ENCODE assay signal across 20 cellular contexts in the genomic region with DNA sequence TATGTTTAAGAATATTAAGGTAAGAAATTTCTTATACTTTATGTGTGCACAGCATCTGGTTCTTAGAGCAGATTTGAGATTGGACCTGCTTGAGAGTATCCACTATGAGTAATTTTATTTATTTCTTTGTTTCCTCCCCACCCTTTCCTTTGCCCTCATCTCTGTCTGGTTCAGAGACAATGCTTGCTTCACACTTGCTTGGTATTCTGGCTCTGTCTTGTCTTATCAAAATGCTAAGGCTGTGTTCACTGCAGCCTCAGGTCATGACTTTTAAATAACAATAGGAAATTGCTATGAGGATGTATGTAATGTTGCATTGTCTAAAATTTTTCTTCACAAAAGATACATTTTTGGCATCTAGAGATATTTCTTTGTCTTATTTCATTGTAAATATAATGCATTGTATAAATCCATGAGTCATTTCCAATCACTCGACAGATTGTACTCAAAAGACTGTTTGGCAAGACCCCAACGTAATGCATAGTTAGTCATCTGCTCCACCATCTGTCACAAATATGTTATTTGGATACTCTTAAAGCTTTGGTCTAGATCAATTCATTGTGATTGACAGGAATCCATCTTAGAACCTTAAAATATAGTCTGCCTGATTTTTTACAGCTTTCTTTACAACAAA.
DNase-seq lines count a peak whose midpoint lies in the region; ATAC-seq and TF ChIP-seq lines count a peak whose summit lies in the region.
"Had no signal": no experiment of that assay in that cellular context is flagged by ENCODE, and none has a peak within 500 bp of the region (broad histone marks: within the 10 kb centered on the region; RNA-seq: fewer than 3 reads in every experiment).

No MANE protein-coding gene starts in this region.

- DNase-seq in G401 (ENCODE audit: low spot score) (peak; percentile 36), NCI-H524 (lab: John Stamatoyannopoulos, UW) (peak; percentile 87 to 94), cardiac fibroblast (ENCODE audit: low read depth in 2 of 2) (peak; percentile 49 to 72), NCI-H146 (lab: John Stamatoyannopoulos, UW) (no peak)
- DNase-seq in T-helper 2 cell treated with Interferon-gamma antibody and Interleukin-4, amounts not matched to agents 5 μg/mL and 100 μg/mL, for 36 hours (ENCODE audit: low spot score), result no peak
- DNase-seq: activated CD8-positive, alpha-beta memory T cell treated with anti-CD3 and anti-CD28 coated beads for 24 hours; activated T-cell treated with anti-CD3 and anti-CD28 coated beads, Interleukin-2, amount 50 U/mL, for 72 hours; DMS153; kidney glomerular epithelial cell; naive B cell; NCI-H187 treated with DMSO at 0.1 percent for 48 hours; NCI-H510A; stimulated activated CD4-positive, alpha-beta T cell treated with anti-CD3 and anti-CD28 coated beads, Interleukin-4, amount 100 ng/mL, for 4 hours; substantia nigra had no signal

- H3K4me3 ChIP-seq in cardiac fibroblast (replicated peaks in 1 of 2; ENCODE audit: low read depth in 2 of 2, low read length in 2 of 2), result no peak overlapping the region
- H3K4me3 ChIP-seq: SJSA1 had no signal

- TF ChIP-seq CTCF in cardiac fibroblast (IDR thresholded peaks at IDR 0.05; ENCODE audit: low read depth, low read length) (no peak), nephron (IDR thresholded peaks at IDR 0.05; ENCODE audit: unreplicated experiment in 3 of 3) (no peak)

- no peaks in the 10 kb centered on the region for H3K27me3 Mint-ChIP-seq in nephron (ENCODE audit: low read depth)
- H3K27me3 Mint-ChIP-seq in T-helper 2 cell treated with Interferon-gamma antibody and Interleukin-4, amounts not matched to agents 5 μg/mL and 100 μg/mL, for 36 hours (ENCODE audit: low read depth), result no peaks in the 10 kb centered on the region
- H3K27me3 Mint-ChIP-seq: activated naive CD8-positive, alpha-beta T cell; memory B cell; naive B cell had no signal

- ATAC-seq in HG02588 (IDR thresholded peaks at IDR 0.05; ENCODE audit: unreplicated experiment) (no peak), HG03442 (IDR thresholded peaks at IDR 0.05; ENCODE audit: unreplicated experiment) (no peak)
- ATAC-seq: activated T-cell treated with anti-CD3 and anti-CD28 coated beads, Interleukin-2, amount 50 U/mL, for 72 hours had no signal

- peaks cover 19% of the 10 kb centered on the region for H3K4me1 Mint-ChIP-seq in nephron
- no peaks in the 10 kb centered on the region for H3K4me1 Mint-ChIP-seq in T-helper 2 cell treated with Interferon-gamma antibody and Interleukin-4, amounts not matched to agents 5 μg/mL and 100 μg/mL, for 36 hours (ENCODE audit: low read depth)
- H3K4me1 Mint-ChIP-seq: memory B cell, naive B cell had no signal

- H3K36me3 Mint-ChIP-seq in nephron (ENCODE audit: low read depth), result no peaks in the 10 kb centered on the region
- H3K36me3 Mint-ChIP-seq in T-helper 2 cell treated with Interferon-gamma antibody and Interleukin-4, amounts not matched to agents 5 μg/mL and 100 μg/mL, for 36 hours (ENCODE audit: low read depth), result no peaks in the 10 kb centered on the region
- H3K36me3 Mint-ChIP-seq: activated naive CD8-positive, alpha-beta T cell; memory B cell; naive B cell had no signal

- in situ Hi-C loops in G401 (cut with HindIII; ENCODE audit: low sequenced_read_pairs), result no loop called here

- H3K27ac Mint-ChIP-seq in nephron, result peak overlapping the region in 2 of 3 experiments; percentile 7 to 20
- H3K27ac Mint-ChIP-seq in T-helper 2 cell treated with Interferon-gamma antibody and Interleukin-4, amounts not matched to agents 5 μg/mL and 100 μg/mL, for 36 hours, result no peak overlapping the region
- H3K27ac Mint-ChIP-seq: activated naive CD8-positive, alpha-beta T cell; activated T-cell treated with anti-CD3 and anti-CD28 coated beads, Interleukin-2, amount 50 U/mL, for 72 hours; memory B cell; naive B cell had no signal

- no peak overlapping the region for H3K4me3 Mint-ChIP-seq in nephron
- no peak overlapping the region for H3K4me3 Mint-ChIP-seq in T-helper 2 cell treated with Interferon-gamma antibody and Interleukin-4, amounts not matched to agents 5 μg/mL and 100 μg/mL, for 36 hours
- H3K4me3 Mint-ChIP-seq: activated naive CD8-positive, alpha-beta T cell; activated T-cell treated with anti-CD3 and anti-CD28 coated beads, Interleukin-2, amount 50 U/mL, for 72 hours; memory B cell; naive B cell had no signal

- peaks cover 2% of the 10 kb centered on the region for H3K9me3 Mint-ChIP-seq in nephron
- peaks cover 17% of the 10 kb centered on the region for H3K9me3 Mint-ChIP-seq in T-helper 2 cell treated with Interferon-gamma antibody and Interleukin-4, amounts not matched to agents 5 μg/mL and 100 μg/mL, for 36 hours

Comparison
In these comparisons a context has a peak if more than half of its experiments do, and no peak if none do; other contexts are left out.
1. DNase-seq: peak in G401 (single experiment), NCI-H524 (2 of 2) and cardiac fibroblast (2 of 2); none in T-helper 2 cell treated with Interferon-gamma antibody and Interleukin-4, amounts not matched to agents 5 μg/mL and 100 μg/mL, for 36 hours (single experiment) and NCI-H146 (single experiment).